Comparison of ENCODE assay signal across 18 cellular contexts in genomic region chr12:124631681-124632080, GRCh38.
"Had no signal": no experiment of that assay in that cellular context is flagged by ENCODE, and none has a peak within 500 bp of the region (broad histone marks: within the 10 kb centered on the region; RNA-seq: fewer than 3 reads in every experiment).

No MANE protein-coding gene starts in this region.

- H3K27me3 Mint-ChIP-seq: activated naive CD8-positive, alpha-beta T cell treated with anti-CD3 and anti-CD28 coated beads, Interleukin-2, amount 50 U/mL, for 24 hours; stimulated activated naive CD8-positive, alpha-beta T cell treated with anti-CD3 and anti-CD28 coated beads, Interleukin-15, amount 100 ng/mL, for 72 hours had no signal

- H3K4me3 ChIP-seq: breast epithelium, pancreas, spleen, thoracic aorta had no signal

- H3K27ac ChIP-seq: pancreas, spleen, thoracic aorta had no signal

- H3K4me1 ChIP-seq: breast epithelium had no signal

- H3K36me3 Mint-ChIP-seq: activated CD8-positive, alpha-beta memory T cell treated with anti-CD3 and anti-CD28 coated beads, Interleukin-2, amount 10 ng/mL, durations not matched to agents 7 days and 5 days had no signal

- H3K27ac Mint-ChIP-seq: activated CD4-positive, alpha-beta memory T cell treated with anti-CD3 and anti-CD28 coated beads for 36 hours; activated CD4-positive, alpha-beta T cell treated with anti-CD3 and anti-CD28 coated beads for 36 hours; activated CD8-positive, alpha-beta memory T cell treated with anti-CD3 and anti-CD28 coated beads, Interleukin-2, amount 10 ng/mL, durations not matched to agents 7 days and 5 days; activated naive CD4-positive, alpha-beta T cell treated with anti-CD3 and anti-CD28 coated beads for 36 hours; activated naive CD8-positive, alpha-beta T cell treated with anti-CD3 and anti-CD28 coated beads, Interleukin-2, amount 50 U/mL, for 24 hours; activated T-helper 2 cell treated with anti-CD3 and anti-CD28 coated beads, Interferon-gamma antibody, Interleukin-2, Interleukin-4, amounts not matched to agents 10 μg/mL and 5 μg/mL and 100 μg/mL, durations not matched to agents 14 hours and 24 hours and 36 hours; stimulated activated naive CD8-positive, alpha-beta T cell treated with anti-CD3 and anti-CD28 coated beads, Interleukin-15, amount 100 ng/mL, for 72 hours had no signal

- H3K27me3 ChIP-seq: breast epithelium, foreskin keratinocyte, pancreas had no signal

- ATAC-seq: activated CD4-positive, alpha-beta T cell treated with anti-CD3 and anti-CD28 coated beads for 36 hours; activated CD8-positive, alpha-beta memory T cell treated with anti-CD3 and anti-CD28 coated beads, Interleukin-2, amount 10 ng/mL, durations not matched to agents 7 days and 5 days; activated naive CD8-positive, alpha-beta T cell treated with anti-CD3 and anti-CD28 coated beads, Interleukin-2, amount 50 U/mL, for 24 hours; effector memory CD8-positive, alpha-beta T cell; foreskin keratinocyte; stimulated activated naive CD8-positive, alpha-beta T cell treated with anti-CD3 and anti-CD28 coated beads, Interleukin-15, amount 100 ng/mL, for 72 hours had no signal

- DNase-seq: activated CD4-positive, alpha-beta memory T cell treated with anti-CD3 and anti-CD28 coated beads for 36 hours; activated CD4-positive, alpha-beta T cell treated with anti-CD3 and anti-CD28 coated beads for 36 hours; activated CD8-positive, alpha-beta memory T cell treated with anti-CD3 and anti-CD28 coated beads, Interleukin-2, amount 10 ng/mL, durations not matched to agents 7 days and 5 days; activated naive CD4-positive, alpha-beta T cell treated with anti-CD3 and anti-CD28 coated beads for 36 hours; activated naive CD8-positive, alpha-beta T cell treated with anti-CD3 and anti-CD28 coated beads, Interleukin-2, amount 50 U/mL, for 24 hours; activated T-cell treated with anti-CD3 and anti-CD28 coated beads, Interleukin-2, amount 50 U/mL, for 1 hour; aorta; cerebellar nuclear complex; effector memory CD8-positive, alpha-beta T cell; foreskin keratinocyte; spleen; stimulated activated naive CD8-positive, alpha-beta T cell treated with anti-CD3 and anti-CD28 coated beads, Interleukin-15, amount 100 ng/mL, for 72 hours; T1000 had no signal

- H3K4me3 Mint-ChIP-seq: activated CD4-positive, alpha-beta memory T cell treated with anti-CD3 and anti-CD28 coated beads for 36 hours; activated CD4-positive, alpha-beta T cell treated with anti-CD3 and anti-CD28 coated beads for 36 hours; activated CD8-positive, alpha-beta memory T cell treated with anti-CD3 and anti-CD28 coated beads, Interleukin-2, amount 10 ng/mL, durations not matched to agents 7 days and 5 days; activated naive CD4-positive, alpha-beta T cell treated with anti-CD3 and anti-CD28 coated beads for 36 hours; activated naive CD8-positive, alpha-beta T cell treated with anti-CD3 and anti-CD28 coated beads, Interleukin-2, amount 50 U/mL, for 24 hours; effector memory CD8-positive, alpha-beta T cell; neural crest cell; stimulated activated naive CD8-positive, alpha-beta T cell treated with anti-CD3 and anti-CD28 coated beads, Interleukin-15, amount 100 ng/mL, for 72 hours had no signal

- H3K9me3 Mint-ChIP-seq: activated CD4-positive, alpha-beta memory T cell treated with anti-CD3 and anti-CD28 coated beads for 36 hours; activated naive CD4-positive, alpha-beta T cell treated with anti-CD3 and anti-CD28 coated beads for 36 hours; activated naive CD8-positive, alpha-beta T cell treated with anti-CD3 and anti-CD28 coated beads, Interleukin-2, amount 50 U/mL, for 24 hours; neural crest cell; stimulated activated naive CD8-positive, alpha-beta T cell treated with anti-CD3 and anti-CD28 coated beads, Interleukin-15, amount 100 ng/mL, for 72 hours had no signal

- H3K9me3 ChIP-seq: breast epithelium, pancreas, spleen, thoracic aorta had no signal

- H3K36me3 ChIP-seq: breast epithelium, pancreas, spleen, thoracic aorta had no signal
